ENCODE assay signal across 25 cellular contexts in genomic region chr9:114093761-114094505, GRCh38. TPM values are rescaled to one million over a fixed set of nuclear protein-coding genes. Genes with fewer than 3 reads are reported as not detected.
DNase-seq lines count a peak whose midpoint lies in the region; ATAC-seq and TF ChIP-seq lines count a peak whose summit lies in the region.
"Had no signal": no experiment of that assay in that cellular context is flagged by ENCODE, and none has a peak within 500 bp of the region (broad histone marks: within the 10 kb centered on the region; RNA-seq: fewer than 3 reads in every experiment).

No MANE protein-coding gene starts in this region.

- H3K4me1 ChIP-seq in endodermal cell (ENCODE audit: control insufficient read depth, insufficient read depth, low read length), result no peaks in the 10 kb centered on the region
- peaks cover under 1 to 2% of the 10 kb centered on the region in 2 donors for H3K4me1 ChIP-seq in neuronal stem cell (ENCODE audit: control insufficient read depth in 2 of 2, insufficient read depth in 1 of 2, low read depth in 1 of 2, low read length in 2 of 2)
- H3K4me1 ChIP-seq in upper lobe of right lung, result peaks cover 6% of the 10 kb centered on the region

- H3K27ac ChIP-seq in endodermal cell (ENCODE audit: low read depth, low read length) (no peak overlapping the region), neuronal stem cell (replicated peaks; ENCODE audit: low read length) (no peak overlapping the region), upper lobe of right lung (no peak overlapping the region)

- TF ChIP-seq CTCF in endodermal cell (conservative IDR thresholded peaks at IDR 0.05), result no peak
- TF ChIP-seq CTCF in upper lobe of right lung (IDR thresholded peaks at IDR 0.05), result no peak

- H3K36me3 ChIP-seq in endodermal cell (ENCODE audit: control insufficient read depth, insufficient read depth, low read length) (no peaks in the 10 kb centered on the region), neuronal stem cell (replicated peaks in 1 of 2; ENCODE audit: control insufficient read depth in 2 of 2, insufficient read depth in 2 of 2, low read length in 2 of 2) (no peaks in the 10 kb centered on the region), upper lobe of right lung (no peaks in the 10 kb centered on the region)
- H3K36me3 ChIP-seq: MG63 had no signal

- intact Hi-C loops in left ventricle myocardium superior (cut with micrococcal nuclease), result no loop called here
- intact Hi-C loops in cardiac septum (cut with DNase I), result no loop called here
- intact Hi-C loops in upper lobe of right lung (cut with DNase I), result no loop called here

- H2AK5ac ChIP-seq in neuronal stem cell (ENCODE audit: low read depth, low read length), result no peak overlapping the region

- H3K4me2 ChIP-seq in neuronal stem cell (ENCODE audit: insufficient read depth, low read length, poor library complexity, severe bottlenecking), result no peak overlapping the region

- no peaks in the 10 kb centered on the region for H3K9me3 Mint-ChIP-seq in endodermal cell
- H3K9me3 Mint-ChIP-seq: CD4-positive, alpha-beta memory T cell had no signal

- H3K27ac Mint-ChIP-seq in endodermal cell, result no peak overlapping the region
- H3K27ac Mint-ChIP-seq: CD4-positive, alpha-beta memory T cell had no signal

- peaks cover under 1% of the 10 kb centered on the region for H3K4me1 Mint-ChIP-seq in endodermal cell

- H3K36me3 Mint-ChIP-seq in endodermal cell (ENCODE audit: low read depth), result peaks cover 6% of the 10 kb centered on the region
- H3K36me3 Mint-ChIP-seq: CD4-positive, alpha-beta memory T cell had no signal

- no peak overlapping the region for H2BK120ac ChIP-seq in neuronal stem cell (ENCODE audit: low read depth, low read length)

- H3K4ac ChIP-seq in neuronal stem cell (ENCODE audit: low read length), result no peak overlapping the region

- H3K4me3 ChIP-seq in endodermal cell (ENCODE audit: low read length) (no peak overlapping the region), neuronal stem cell (ENCODE audit: low read length in 2 of 2) (no peak overlapping the region), upper lobe of right lung (no peak overlapping the region)
- H3K4me3 ChIP-seq: MG63 had no signal

- DNase-seq in left ventricle myocardium superior, result peak; percentile 12
- DNase-seq in cardiac septum (ENCODE audit: low spot score), result no peak
- peak; percentile 37 for DNase-seq in endodermal cell
- DNase-seq in neuronal stem cell (ENCODE audit: low spot score), result no peak
- peak; percentile 41 for DNase-seq in upper lobe of right lung
- DNase-seq in stimulated activated CD8-positive, alpha-beta memory T cell treated with anti-CD3 and anti-CD28 coated beads, Interleukin-4, amount 100 ng/mL, for 48 hours, result no peak
- DNase-seq in HK-2 (ENCODE audit: unreplicated experiment), result no peak
- DNase-seq in activated CD4-positive, alpha-beta T cell treated with anti-CD3 and anti-CD28 coated beads for 48 hours, result no peak
- DNase-seq: C1 segment of cervical spinal cord; Caco-2; CD4-positive, alpha-beta memory T cell; DMS79 treated with DMSO at 0.1 percent for 48 hours; IMR-90; KG1; MG63; NCI-H1105 treated with DMSO at 0.1 percent for 48 hours; NCI-H146; NCI-H1930; NCI-H2107; NCI-H524 treated with DMSO at 0.1 percent for 48 hours; NCI-H774; RPMI8226; SHP77 had no signal

- no peak overlapping the region for H3K9ac ChIP-seq in endodermal cell (ENCODE audit: extremely low read depth, low read length, poor library complexity, severe bottlenecking)
- H3K9ac ChIP-seq in neuronal stem cell (ENCODE audit: low read depth, low read length, poor library complexity), result peak overlapping the region; percentile 33

- H4K91ac ChIP-seq in neuronal stem cell (ENCODE audit: low read depth, low read length, poor library complexity), result no peak overlapping the region

- no peak for ATAC-seq in left ventricle myocardium superior
- ATAC-seq in upper lobe of right lung, result no peak

- 87 to 91% methylated on average over 4 to 9 of the region's 9 CpGs for WGBS in endodermal cell (ENCODE audit: insufficient coverage in 1 of 2, insufficient read length in 1 of 2), 2 experiments
- no CpG with 5 or more reads among the region's 9 CpGs for WGBS in neuronal stem cell (ENCODE audit: extremely low coverage in 2 of 2, insufficient read length in 2 of 2, insufficient replicate concordance in 1 of 2), 2 donors

- no peak overlapping the region for H2AFZ ChIP-seq in neuronal stem cell (ENCODE audit: low read length)

- H3K4me3 Mint-ChIP-seq in endodermal cell, result no peak overlapping the region
- H3K4me3 Mint-ChIP-seq: CD4-positive, alpha-beta memory T cell had no signal

- no peak overlapping the region for H4K8ac ChIP-seq in neuronal stem cell (ENCODE audit: low read depth, low read length)

- H3K18ac ChIP-seq in neuronal stem cell (ENCODE audit: low read length), result peak overlapping the region; percentile 15

- no peak overlapping the region for H3K14ac ChIP-seq in neuronal stem cell (ENCODE audit: low read length)

- no peak overlapping the region for H2BK15ac ChIP-seq in neuronal stem cell (ENCODE audit: low read length)

- no peak overlapping the region for H2BK5ac ChIP-seq in neuronal stem cell (ENCODE audit: low read length)

- H3K9me3 ChIP-seq in endodermal cell (ENCODE audit: control insufficient read depth, low read length) (no peaks in the 10 kb centered on the region), neuronal stem cell (replicated peaks in 1 of 2; ENCODE audit: control insufficient read depth in 2 of 2, insufficient read depth in 1 of 2, low read depth in 1 of 2, low read length in 2 of 2) (no peaks in the 10 kb centered on the region), upper lobe of right lung (no peaks in the 10 kb centered on the region)
- H3K9me3 ChIP-seq: Caco-2, MG63 had no signal

- H3K27me3 ChIP-seq in endodermal cell (ENCODE audit: control insufficient read depth, insufficient read depth, low read length, poor library complexity, severe bottlenecking) (peaks cover 29% of the 10 kb centered on the region), neuronal stem cell (ENCODE audit: control insufficient read depth in 3 of 3, insufficient read depth in 3 of 3, low read depth in 1 of 3, low read length in 3 of 3) (peaks cover 0 to 53% (median 25%) of the 10 kb centered on the region in 3 experiments), upper lobe of right lung (peaks cover 15% of the 10 kb centered on the region)
- H3K27me3 ChIP-seq: MG63 had no signal

- H3K27me3 Mint-ChIP-seq in endodermal cell (ENCODE audit: insufficient read depth), result peaks cover 22% of the 10 kb centered on the region

- no peak overlapping the region for H2BK12ac ChIP-seq in neuronal stem cell (ENCODE audit: low read length)

- H3K79me1 ChIP-seq in neuronal stem cell (ENCODE audit: low read depth, low read length), result no peaks in the 10 kb centered on the region

- no peak overlapping the region for H3K23ac ChIP-seq in neuronal stem cell (ENCODE audit: low read depth, low read length, poor library complexity)

RNA-seq across cellular contexts. Expression of gene KIF12, which starts 5.2 kb away (rescaled TPM):
- total RNA-seq in left ventricle myocardium superior, result not detected
- not detected for total RNA-seq in cardiac septum
- 10 to 100 TPM; 11.4 to 16.3 TPM for total RNA-seq in endodermal cell
- 3.3 TPM for polyA plus RNA-seq in endodermal cell (2013, experiment 1 of 2)
- 4.1 TPM for polyA plus RNA-seq in endodermal cell (2013, experiment 2 of 2)
- polyA plus RNA-seq in neuronal stem cell (2013, experiment 1 of 2), result 0.18 TPM
- polyA plus RNA-seq in neuronal stem cell (2013, experiment 2 of 2), result 0.22 TPM
- 6.2 TPM for total RNA-seq in upper lobe of right lung
- total RNA-seq: CD4-positive, alpha-beta memory T cell; IMR-90 had no signal
- polyA plus RNA-seq: AG04450; CD4-positive, alpha-beta memory T cell; IMR-90 had no signal

RNA-seq across cellular contexts. Expression of gene AMBP, which starts 15.8 kb away (rescaled TPM):
- total RNA-seq in left ventricle myocardium superior (not detected), cardiac septum (not detected), endodermal cell (1 to 10 TPM in 1 of 2 donors, under 1 TPM in 1; 0.68 to 2.9 TPM), upper lobe of right lung (0.67 TPM)
- 0.32 TPM for polyA plus RNA-seq in endodermal cell (2013, experiment 1 of 2)
- 0.58 TPM for polyA plus RNA-seq in endodermal cell (2013, experiment 2 of 2)
- polyA plus RNA-seq in neuronal stem cell (2013, experiment 1 of 2), result 0.06 TPM
- polyA plus RNA-seq in neuronal stem cell (2013, experiment 2 of 2), result 0.11 TPM
- total RNA-seq: CD4-positive, alpha-beta memory T cell; IMR-90; SK-MEL-5 had no signal
- polyA plus RNA-seq: CD4-positive, alpha-beta memory T cell; IMR-90 had no signal

Comparison
In these comparisons a context has a peak if more than half of its experiments do, and no peak if none do; other contexts are left out.
1. DNase-seq: peak in left ventricle myocardium superior (single experiment), endodermal cell (single experiment) and upper lobe of right lung (single experiment); none in cardiac septum (single experiment), neuronal stem cell (single experiment), stimulated activated CD8-positive, alpha-beta memory T cell treated with anti-CD3 and anti-CD28 coated beads, Interleukin-4, amount 100 ng/mL, for 48 hours (single experiment), HK-2 (single experiment) and activated CD4-positive, alpha-beta T cell treated with anti-CD3 and anti-CD28 coated beads for 48 hours (single experiment).